In the genomic region with DNA sequence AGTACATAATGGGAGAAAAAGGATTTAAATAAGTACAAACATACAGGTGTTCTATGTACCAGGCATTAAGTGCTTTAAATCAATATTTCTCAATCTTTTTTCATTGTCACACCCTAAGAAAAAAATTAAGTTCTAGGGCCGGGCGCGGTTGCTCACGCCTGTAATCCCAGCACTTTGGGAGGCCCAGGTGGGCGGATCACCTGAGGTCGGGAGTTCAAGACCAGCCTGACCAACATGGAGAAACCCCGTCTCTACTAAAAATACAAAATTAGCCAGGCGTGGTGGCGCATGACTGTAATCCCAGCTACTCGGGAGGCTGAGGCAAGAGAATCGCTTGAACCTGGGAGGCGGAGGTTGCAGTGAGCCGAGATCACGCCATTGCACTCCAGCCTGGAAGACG, we compare ENCODE assay signal across 9 cellular contexts. TPM values are rescaled to one million over a fixed set of nuclear protein-coding genes. Genes with fewer than 3 reads are reported as not detected.
DNase-seq lines count a peak whose midpoint lies in the region; ATAC-seq and TF ChIP-seq lines count a peak whose summit lies in the region.
"Not testable (repeated sequence)": the region's sequence is repeated elsewhere in the genome, so short reads cannot be mapped to it uniquely, and the experiment has no call there.
"Had no signal": no experiment of that assay in that cellular context is flagged by ENCODE, and none has a peak within 500 bp of the region (broad histone marks: within the 10 kb centered on the region; RNA-seq: fewer than 3 reads in every experiment).

No MANE protein-coding gene starts in this region.

- H3K27ac ChIP-seq in SK-N-MC = not testable (repeated sequence)

- H3K4me3 ChIP-seq in AG09309 (ENCODE audit: control insufficient read depth, low read depth, low read length) (peak overlapping the region; percentile 54), HFF-Myc (replicated peaks; ENCODE audit: low read depth, low read length) (peak overlapping the region; percentile 69), SK-N-MC (peak overlapping the region; percentile 89), iPS-18c (ENCODE audit: insufficient read depth, low read depth, low read length) (peak overlapping the region; percentile 79)

- H3K27me3 Mint-ChIP-seq in effector memory CD8-positive, alpha-beta T cell; nephron progenitor cell (ENCODE audit: low read depth, poor library complexity); stimulated activated naive CD8-positive, alpha-beta T cell treated with anti-CD3 and anti-CD28 coated beads, Interleukin-15, amount 100 ng/mL, for 72 hours: not testable (repeated sequence)

- peaks cover 37% of the 10 kb centered on the region for H3K36me3 ChIP-seq in SK-N-MC (ENCODE audit: insufficient read depth, low read length)

- TF ChIP-seq CTCF in AG09309 (IDR thresholded peaks at IDR 0.05; ENCODE audit: control insufficient read depth, insufficient read depth, low read depth, low read length, missing control alignments); HFF-Myc (IDR thresholded peaks at IDR 0.05; ENCODE audit: low read depth, low read length, missing control alignments); nephron progenitor cell (IDR thresholded peaks at IDR 0.05): not testable (repeated sequence)

- DNase-seq in AG09309 (ENCODE audit: low read depth); HFF-Myc (ENCODE audit: extremely low read depth, low read depth); SK-N-MC (ENCODE audit: low read depth, low spot score); activated naive CD4-positive, alpha-beta T cell treated with anti-CD3 and anti-CD28 coated beads, Interleukin-2, amount 50 U/mL, for 72 hours (ENCODE audit: low spot score in 2 of 2); effector memory CD8-positive, alpha-beta T cell; nephron progenitor cell; stimulated activated naive CD8-positive, alpha-beta T cell treated with anti-CD3 and anti-CD28 coated beads, Interleukin-15, amount 100 ng/mL, for 72 hours: not testable (repeated sequence)

- H3K9me3 ChIP-seq in SK-N-MC (ENCODE audit: low read depth, low read length); iPS-18c (ENCODE audit: control insufficient read depth, insufficient read depth, low read length): not testable (repeated sequence)

- peak overlapping the region; percentile 99 to 100 for H3K27ac Mint-ChIP-seq in activated naive CD4-positive, alpha-beta T cell treated with anti-CD3 and anti-CD28 coated beads, Interleukin-2, amount 50 U/mL, for 72 hours
- peak overlapping the region; percentile 99 to 100 for H3K27ac Mint-ChIP-seq in effector memory CD8-positive, alpha-beta T cell
- H3K27ac Mint-ChIP-seq in nephron progenitor cell = peak overlapping the region; percentile 99
- H3K27ac Mint-ChIP-seq in stimulated activated naive CD8-positive, alpha-beta T cell treated with anti-CD3 and anti-CD28 coated beads, Interleukin-15, amount 100 ng/mL, for 72 hours = peak overlapping the region; percentile 99

- H3K9me3 Mint-ChIP-seq in activated naive CD4-positive, alpha-beta T cell treated with anti-CD3 and anti-CD28 coated beads, Interleukin-2, amount 50 U/mL, for 72 hours; effector memory CD8-positive, alpha-beta T cell; nephron progenitor cell; stimulated activated naive CD8-positive, alpha-beta T cell treated with anti-CD3 and anti-CD28 coated beads, Interleukin-15, amount 100 ng/mL, for 72 hours: not testable (repeated sequence)

- ATAC-seq in activated naive CD4-positive, alpha-beta T cell treated with anti-CD3 and anti-CD28 coated beads, Interleukin-2, amount 50 U/mL, for 72 hours; effector memory CD8-positive, alpha-beta T cell (replicated peaks); stimulated activated naive CD8-positive, alpha-beta T cell treated with anti-CD3 and anti-CD28 coated beads, Interleukin-15, amount 100 ng/mL, for 72 hours: not testable (repeated sequence)

- peaks cover 10 to 11% of the 10 kb centered on the region in 2 donors for H3K36me3 Mint-ChIP-seq in activated naive CD4-positive, alpha-beta T cell treated with anti-CD3 and anti-CD28 coated beads, Interleukin-2, amount 50 U/mL, for 72 hours
- H3K36me3 Mint-ChIP-seq in effector memory CD8-positive, alpha-beta T cell (ENCODE audit: insufficient read depth) = peaks cover 48% of the 10 kb centered on the region
- H3K36me3 Mint-ChIP-seq in nephron progenitor cell (ENCODE audit: low read depth) = peaks cover 16% of the 10 kb centered on the region

- H3K9ac ChIP-seq in SK-N-MC (ENCODE audit: insufficient read length) = peak overlapping the region; percentile 93

- H3K4me3 Mint-ChIP-seq in effector memory CD8-positive, alpha-beta T cell = peak overlapping the region; percentile 99 to 100
- H3K4me3 Mint-ChIP-seq in nephron progenitor cell = peak overlapping the region; percentile 99
- H3K4me3 Mint-ChIP-seq in stimulated activated naive CD8-positive, alpha-beta T cell treated with anti-CD3 and anti-CD28 coated beads, Interleukin-15, amount 100 ng/mL, for 72 hours = peak overlapping the region; percentile 97 to 99

- H3K4me1 Mint-ChIP-seq in effector memory CD8-positive, alpha-beta T cell (ENCODE audit: low read depth in 2 of 2) = peaks cover 10 to 28% of the 10 kb centered on the region in 2 donors
- H3K4me1 Mint-ChIP-seq in nephron progenitor cell = peaks cover 24% of the 10 kb centered on the region
- peaks cover 27% of the 10 kb centered on the region for H3K4me1 Mint-ChIP-seq in stimulated activated naive CD8-positive, alpha-beta T cell treated with anti-CD3 and anti-CD28 coated beads, Interleukin-15, amount 100 ng/mL, for 72 hours

RNA-seq across cellular contexts. Expression of gene LAMTOR5, which starts 1.1 kb away (rescaled TPM):
- 100 to 1,000 TPM; 146 to 180 TPM for total RNA-seq in activated naive CD4-positive, alpha-beta T cell treated with anti-CD3 and anti-CD28 coated beads, Interleukin-2, amount 50 U/mL, for 72 hours

RNA-seq across cellular contexts. Expression of gene SLC16A4, which starts 15.6 kb away (rescaled TPM):
- under 1 TPM; 0.45 to 0.87 TPM for total RNA-seq in activated naive CD4-positive, alpha-beta T cell treated with anti-CD3 and anti-CD28 coated beads, Interleukin-2, amount 50 U/mL, for 72 hours

RNA-seq across cellular contexts. Expression of gene PROK1, which starts 44.5 kb away (rescaled TPM):
- total RNA-seq in activated naive CD4-positive, alpha-beta T cell treated with anti-CD3 and anti-CD28 coated beads, Interleukin-2, amount 50 U/mL, for 72 hours = not detected
- total RNA-seq: left colon had no signal
